In the genomic region with DNA sequence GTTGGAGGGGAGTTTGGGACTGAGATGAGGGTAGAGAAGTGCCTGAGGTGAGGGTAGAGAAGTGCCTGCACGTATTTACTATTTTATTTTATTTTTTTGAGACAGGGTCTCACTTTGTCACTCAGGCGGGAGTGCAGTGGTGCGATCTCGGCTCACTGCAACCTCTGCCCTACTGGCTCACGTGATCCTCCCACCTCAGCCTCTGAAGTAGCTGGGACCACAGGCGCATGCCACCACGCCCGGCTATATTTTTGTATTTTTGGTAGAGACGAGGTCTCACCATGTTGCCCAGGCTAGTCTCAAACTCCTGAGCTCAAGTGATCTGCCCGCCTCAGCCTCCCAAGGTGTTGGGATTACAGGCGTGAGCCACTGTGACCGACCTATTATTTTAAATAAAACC, we compare ENCODE assay signal across 2 cellular contexts.
TF ChIP-seq lines count a peak whose summit lies in the region.

No MANE protein-coding gene starts in this region.

TF ChIP-seq in HEK293, 187 proteins besides CTCF, POLR2A, EP300 and RAD21:
- TF ChIP-seq OSR2 (tag by site-specific recombination; IDR thresholded peaks at IDR 0.05), result peak; percentile 46
TF ChIP-seq in HEK293: peak in this region for 1; not testable (repeated sequence) for 186.

TF ChIP-seq in HepG2, 621 proteins besides CTCF, POLR2A, EP300 and RAD21:
- TF ChIP-seq KLF12 (CRISPR knock-in tag; IDR thresholded peaks at IDR 0.05; ENCODE audit: borderline replicate concordance), result 0 out of 2 replicates have a peak, but pooled peaks have one; percentile 0
